ENCODE assay signal across 25 cellular contexts in genomic region chr16:58493756-58494431, GRCh38. TPM values are rescaled to one million over a fixed set of nuclear protein-coding genes. Genes with fewer than 3 reads are reported as not detected.
DNase-seq lines count a peak whose midpoint lies in the region; ATAC-seq, FAIRE-seq and TF ChIP-seq lines count a peak whose summit lies in the region.
"Had no signal": no experiment of that assay in that cellular context is flagged by ENCODE, and none has a peak within 500 bp of the region (broad histone marks: within the 10 kb centered on the region; RNA-seq: fewer than 3 reads in every experiment).

No MANE protein-coding gene starts in this region.

- no peak overlapping the region for H3K4me3 Mint-ChIP-seq in natural killer cell treated with Interleukin-12 subunit alpha and Interleukin-12 subunit beta and Interleukin-15 and Interleukin-18, amount 100 ng/mL, for 72 hours
- H3K4me3 Mint-ChIP-seq: activated CD4-positive, alpha-beta T cell treated with anti-CD3 and anti-CD28 coated beads for 36 hours; activated naive CD8-positive, alpha-beta T cell treated with anti-CD3 and anti-CD28 coated beads, Interleukin-2, amount 10 ng/mL, durations not matched to agents 7 days and 5 days had no signal

- no peak overlapping the region for H2AFZ ChIP-seq in osteoblast (ENCODE audit: low read length)

- ATAC-seq in GM21723 (IDR thresholded peaks at IDR 0.05; ENCODE audit: unreplicated experiment) (no peak), GM21717 (IDR thresholded peaks at IDR 0.05; ENCODE audit: unreplicated experiment) (no peak)
- ATAC-seq in natural killer cell treated with Interleukin-12 subunit alpha and Interleukin-12 subunit beta and Interleukin-15 and Interleukin-18, amount 100 ng/mL, for 72 hours, result no peak
- ATAC-seq: activated CD4-positive, alpha-beta T cell treated with anti-CD3 and anti-CD28 coated beads for 36 hours; body of pancreas had no signal

- peaks cover 0 to 6% of the 10 kb centered on the region in 2 donors for H3K4me1 Mint-ChIP-seq in natural killer cell treated with Interleukin-12 subunit alpha and Interleukin-12 subunit beta and Interleukin-15 and Interleukin-18, amount 100 ng/mL, for 72 hours (ENCODE audit: low read depth in 2 of 2)

- no peak overlapping the region for H3K4me2 ChIP-seq in osteoblast (ENCODE audit: insufficient read depth, low read length)

- no peaks in the 10 kb centered on the region for H3K36me3 Mint-ChIP-seq in natural killer cell treated with Interleukin-12 subunit alpha and Interleukin-12 subunit beta and Interleukin-15 and Interleukin-18, amount 100 ng/mL, for 72 hours
- H3K36me3 Mint-ChIP-seq: activated naive CD8-positive, alpha-beta T cell treated with anti-CD3 and anti-CD28 coated beads, Interleukin-2, amount 10 ng/mL, durations not matched to agents 7 days and 5 days had no signal

- H3K27ac ChIP-seq in osteoblast (ENCODE audit: low read depth, low read length), result no peak overlapping the region
- H3K27ac ChIP-seq: neutrophil, SJSA1, skin epidermis had no signal

- H3K79me2 ChIP-seq in osteoblast (ENCODE audit: insufficient read depth, low read length), result no peaks in the 10 kb centered on the region

- peaks cover 0 to 5% of the 10 kb centered on the region in 2 donors for H3K27me3 Mint-ChIP-seq in natural killer cell treated with Interleukin-12 subunit alpha and Interleukin-12 subunit beta and Interleukin-15 and Interleukin-18, amount 100 ng/mL, for 72 hours
- H3K27me3 Mint-ChIP-seq: activated CD4-positive, alpha-beta T cell treated with anti-CD3 and anti-CD28 coated beads for 36 hours had no signal

- H3K27ac Mint-ChIP-seq in natural killer cell treated with Interleukin-12 subunit alpha and Interleukin-12 subunit beta and Interleukin-15 and Interleukin-18, amount 100 ng/mL, for 72 hours, result no peak overlapping the region
- H3K27ac Mint-ChIP-seq: activated CD4-positive, alpha-beta T cell treated with anti-CD3 and anti-CD28 coated beads for 36 hours; activated naive CD8-positive, alpha-beta T cell treated with anti-CD3 and anti-CD28 coated beads, Interleukin-2, amount 10 ng/mL, durations not matched to agents 7 days and 5 days had no signal

- no peak overlapping the region for H3K4me3 ChIP-seq in osteoblast (ENCODE audit: insufficient read depth, low read length)
- H3K4me3 ChIP-seq: body of pancreas, esophagus muscularis mucosa, SJSA1, skin epidermis had no signal

- peaks cover 3% of the 10 kb centered on the region for H3K4me1 ChIP-seq in osteoblast (ENCODE audit: insufficient read depth, low read length)

- H3K9me3 ChIP-seq in osteoblast (ENCODE audit: low read depth, low read length), result no peaks in the 10 kb centered on the region
- H3K9me3 ChIP-seq: body of pancreas, esophagus muscularis mucosa, neutrophil, SJSA1 had no signal

- no peak for TF ChIP-seq CTCF in osteoblast (IDR thresholded peaks at IDR 0.05; ENCODE audit: extremely low read depth, low read depth, low read length)

- H3K27me3 ChIP-seq in osteoblast (ENCODE audit: insufficient read depth, low read length), result no peaks in the 10 kb centered on the region
- H3K27me3 ChIP-seq: body of pancreas, esophagus muscularis mucosa, SJSA1 had no signal

- DNase-seq in NCI-H2171 treated with DMSO at 0.1 percent for 48 hours (lab: John Stamatoyannopoulos, UW) (peak; percentile 25), NCI-H2171 (lab: John Stamatoyannopoulos, UW) (no peak), HTR-8/SVneo (ENCODE audit: insufficient read length, low spot score) (no peak), ecto neural progenitor cell (ENCODE audit: low spot score) (peak; percentile 43), osteoblast (ENCODE audit: insufficient read length, low spot score, missing footprints) (peak; percentile 60)
- no peak for DNase-seq in natural killer cell treated with Interleukin-12 subunit alpha and Interleukin-12 subunit beta and Interleukin-15 and Interleukin-18, amount 100 ng/mL, for 72 hours (ENCODE audit: low spot score)
- DNase-seq: 8988T; activated CD4-positive, alpha-beta T cell treated with anti-CD3 and anti-CD28 coated beads for 36 hours; activated naive CD8-positive, alpha-beta T cell treated with anti-CD3 and anti-CD28 coated beads, Interleukin-2, amount 10 ng/mL, durations not matched to agents 7 days and 5 days; body of pancreas; DMS79; GF-D8; H7; islet precursor cell; mammary epithelial cell; NCI-H187; NCI-H69; stimulated activated CD4-positive, alpha-beta T cell treated with anti-CD3 and anti-CD28 coated beads, Interleukin-1b, Interleukin-23, amount 100 ng/mL, for 48 hours had no signal

- no peaks in the 10 kb centered on the region for H3K36me3 ChIP-seq in osteoblast (ENCODE audit: insufficient read depth, low read length)
- H3K36me3 ChIP-seq: neutrophil, SJSA1 had no signal

- no peaks in the 10 kb centered on the region for H4K20me1 ChIP-seq in osteoblast (ENCODE audit: insufficient read depth, low read length)

- peak; percentile 54 for FAIRE-seq in HTR-8/SVneo (lab: Jason Lieb, UNC)
- FAIRE-seq: frontal cortex had no signal

- H3K9me3 Mint-ChIP-seq in natural killer cell treated with Interleukin-12 subunit alpha and Interleukin-12 subunit beta and Interleukin-15 and Interleukin-18, amount 100 ng/mL, for 72 hours, result no peaks in the 10 kb centered on the region
- H3K9me3 Mint-ChIP-seq: activated naive CD8-positive, alpha-beta T cell treated with anti-CD3 and anti-CD28 coated beads, Interleukin-2, amount 10 ng/mL, durations not matched to agents 7 days and 5 days had no signal

RNA-seq across cellular contexts. Expression of gene NDRG4, which starts 6.0 kb away (rescaled TPM):
- 6.5 and 8.0 TPM in 2 replicates for total RNA-seq in osteoblast
- total RNA-seq in natural killer cell treated with Interleukin-12 subunit alpha and Interleukin-12 subunit beta and Interleukin-15 and Interleukin-18, amount 100 ng/mL, for 72 hours, result under 1 TPM; 0.14 to 0.47 TPM

RNA-seq across cellular contexts. Expression of gene SETD6, which starts 21.4 kb away (rescaled TPM):
- 12.3 and 17.7 TPM in 2 replicates for total RNA-seq in osteoblast
- 10 to 100 TPM; 16.4 to 29.1 TPM for total RNA-seq in natural killer cell treated with Interleukin-12 subunit alpha and Interleukin-12 subunit beta and Interleukin-15 and Interleukin-18, amount 100 ng/mL, for 72 hours

Comparison
In these comparisons a context has a peak if more than half of its experiments do, and no peak if none do; other contexts are left out.
1. DNase-seq: peak in NCI-H2171 treated with DMSO at 0.1 percent for 48 hours (single experiment), ecto neural progenitor cell (single experiment) and osteoblast (single experiment); none in NCI-H2171 (single experiment), HTR-8/SVneo (single experiment) and natural killer cell treated with Interleukin-12 subunit alpha and Interleukin-12 subunit beta and Interleukin-15 and Interleukin-18, amount 100 ng/mL, for 72 hours (single experiment).